15 cellular contexts compared by ENCODE assay signal in the genomic region with DNA sequence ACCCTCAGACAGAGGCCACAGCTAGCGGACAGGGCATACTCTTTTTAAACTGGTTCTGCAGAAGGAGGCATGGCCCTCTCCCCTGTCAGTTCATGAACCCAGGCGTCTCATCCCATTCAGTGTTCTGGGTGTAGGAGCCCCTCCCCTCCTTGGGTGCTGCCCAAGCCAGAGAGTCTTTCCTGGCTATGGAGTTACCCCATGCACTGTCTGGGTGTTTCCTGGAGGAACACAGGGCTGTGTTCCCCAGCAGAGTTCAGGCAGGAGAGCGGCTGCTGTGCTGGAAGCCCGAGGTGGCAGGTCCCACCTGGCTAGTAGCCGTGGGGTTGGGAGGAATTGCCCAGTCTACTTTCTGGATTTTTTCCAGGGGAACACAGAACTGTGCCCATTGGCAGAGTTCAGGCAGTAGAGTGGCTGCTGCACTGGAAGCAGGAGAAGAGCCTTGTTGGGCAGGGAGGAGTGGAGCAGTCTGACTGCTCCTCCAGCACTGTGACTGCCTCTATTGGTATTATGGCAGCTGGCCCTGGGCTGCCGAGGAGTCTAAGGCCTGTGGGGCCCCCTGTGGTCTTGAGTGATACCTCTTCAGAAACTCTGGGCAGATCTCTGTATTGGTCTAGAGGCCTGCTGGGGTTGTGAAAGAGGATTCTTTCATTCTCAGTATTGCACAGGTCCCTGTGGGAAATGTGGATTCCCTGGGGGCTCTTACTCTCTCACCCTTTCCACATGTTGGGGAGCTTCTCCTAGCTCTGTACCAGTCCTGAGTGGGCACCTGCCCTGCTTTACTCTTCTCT.
DNase-seq lines count a peak whose midpoint lies in the region; ATAC-seq, FAIRE-seq and TF ChIP-seq lines count a peak whose summit lies in the region.
"Had no signal": no experiment of that assay in that cellular context is flagged by ENCODE, and none has a peak within 500 bp of the region (broad histone marks: within the 10 kb centered on the region; RNA-seq: fewer than 3 reads in every experiment).

No MANE protein-coding gene starts in this region.

- WGBS in GM12878 (ENCODE audit: insufficient coverage, insufficient replicate concordance, low lambda C conversion rate, missing lambda C conversion rate), result 16% methylated on average over 6 of the region's 6 CpGs

- H4K20me1 ChIP-seq in GM12878 (ENCODE audit: control insufficient read depth, insufficient read depth), result no peaks in the 10 kb centered on the region
- H4K20me1 ChIP-seq: BLaER1 had no signal

- H3K9ac ChIP-seq in GM12878 (ENCODE audit: control insufficient read depth, insufficient read depth, low read length), result no peak overlapping the region
- H3K9ac ChIP-seq: BLaER1 had no signal

- no peaks in the 10 kb centered on the region; the same call in 2 of the 3 replicates for H3K9me3 ChIP-seq in GM12878 (replicated peaks; ENCODE audit: control insufficient read depth, insufficient read depth, low read length)
- H3K9me3 ChIP-seq: BLaER1 had no signal

- SMC1A ChIA-PET in GM12878 (lab: Charles Lee; ENCODE audit: uncharacterized antibody, unreplicated experiment), result interaction anchor here (0.6 to 2.9 kb wide), 25 partner anchors 8 to 474 kb away, joined by 3 to 66 read pairs (median 3); no protein-coding TSS in a partner anchor

- no peak for TF ChIP-seq POLR2A in GM12878 (IDR thresholded peaks at IDR 0.05; ENCODE audit: low read depth, low read length)

- H3K27me3 Mint-ChIP-seq in activated CD4-positive, alpha-beta T cell treated with anti-CD3 and anti-CD28 coated beads, Interleukin-2, amount 10 ng/mL, durations not matched to agents 7 days and 5 days, result no peaks in the 10 kb centered on the region
- H3K27me3 Mint-ChIP-seq: naive thymus-derived CD8-positive, alpha-beta T cell had no signal

- no peaks in the 10 kb centered on the region for H3K36me3 ChIP-seq in GM12878 (ENCODE audit: control insufficient read depth in 2 of 2, insufficient read depth in 2 of 2, low read length in 1 of 2)
- H3K36me3 ChIP-seq: BLaER1 had no signal

- RAD21 ChIA-PET in GM12878 (lab: Charles Lee; ENCODE audit: unreplicated experiment), result interaction anchor here (0.6 to 2.0 kb wide), 17 partner anchors 10 to 631 kb away, joined by 3 to 19 read pairs (median 3); no protein-coding TSS in a partner anchor

- peak overlapping the region; percentile 39 for H3K27ac ChIP-seq in GM12878 (ENCODE audit: control insufficient read depth, insufficient read depth)
- H3K27ac ChIP-seq: BLaER1, VCaP had no signal

- TF ChIP-seq EP300 in GM12878 (IDR thresholded peaks at IDR 0.05; ENCODE audit: borderline replicate concordance in 1 of 2, control insufficient read depth in 1 of 2, low read depth in 2 of 2, low read length in 2 of 2), result 0 out of 4 replicates have a peak, but pooled peaks have one; percentile 12 to 40

- POLR2A ChIA-PET in GM12878 (lab: Charles Lee), result interaction anchor here (1.0 kb wide), 1 partner anchor 12 kb away, joined by 5 read pairs; no protein-coding TSS in a partner anchor
- POLR2A ChIA-PET in activated CD4-positive, alpha-beta T cell treated with anti-CD3 and anti-CD28 coated beads, Interleukin-2, amount 10 ng/mL, durations not matched to agents 7 days and 5 days (lab: Charles Lee), result no interaction called here

- TF ChIP-seq CTCF in GM12874 (IDR thresholded peaks at IDR 0.05; ENCODE audit: insufficient read depth, low read depth, low read length), result peak; percentile 42; the same call in 1 of the 2 replicates
- TF ChIP-seq CTCF in GM12878 (IDR thresholded peaks at IDR 0.05 in 2 of 3, conservative IDR thresholded peaks at IDR 0.05 in 1 of 3; ENCODE audit: control insufficient read depth in 2 of 3, extremely low read depth in 1 of 3, insufficient read depth in 1 of 3, low read depth in 3 of 3, low read length in 3 of 3), result peak in 2 of 3 experiments; percentile 44 to 45; a peak in 3 of 6 replicates

- H3K36me3 Mint-ChIP-seq in activated CD4-positive, alpha-beta T cell treated with anti-CD3 and anti-CD28 coated beads, Interleukin-2, amount 10 ng/mL, durations not matched to agents 7 days and 5 days (ENCODE audit: low read depth), result no peaks in the 10 kb centered on the region
- H3K36me3 Mint-ChIP-seq: naive thymus-derived CD8-positive, alpha-beta T cell had no signal

- in situ Hi-C loops in GM12878 (cut with MboI), result no loop called here

- H3K4me3 Mint-ChIP-seq in activated CD4-positive, alpha-beta T cell treated with anti-CD3 and anti-CD28 coated beads, Interleukin-2, amount 10 ng/mL, durations not matched to agents 7 days and 5 days, result no peak overlapping the region

- DNase-seq in GM12878 (ENCODE audit: low read depth, low spot score) (peak; percentile 48), KG1 (lab: John Stamatoyannopoulos, UW) (no peak), NCI-H2081 (lab: John Stamatoyannopoulos, UW) (no peak), amygdala (lab: John Stamatoyannopoulos, UW) (no peak)
- DNase-seq in activated CD4-positive, alpha-beta T cell treated with anti-CD3 and anti-CD28 coated beads, Interleukin-2, amount 10 ng/mL, durations not matched to agents 7 days and 5 days, result no peak
- DNase-seq: activated gamma-delta T cell treated with Interleukin-2 at 50 U/mL for 16 hours; KBM-7; kidney glomerular epithelial cell; naive thymus-derived CD8-positive, alpha-beta T cell; small intestine had no signal

- H3K4me2 ChIP-seq in GM12878 (ENCODE audit: control insufficient read depth, insufficient read depth), result 0 out of 2 replicates have a peak overlapping the region, but pooled peaks have one; percentile 22
- H3K4me2 ChIP-seq: BLaER1 had no signal

- intact Hi-C loops in GM12878 (cut with micrococcal nuclease; ENCODE audit: unreplicated experiment), result loop anchor here (1.0 to 5.0 kb wide), 4 partner anchors 21 to 200 kb away; no protein-coding TSS in a partner anchor

- no peaks in the 10 kb centered on the region for H3K4me1 Mint-ChIP-seq in activated CD4-positive, alpha-beta T cell treated with anti-CD3 and anti-CD28 coated beads, Interleukin-2, amount 10 ng/mL, durations not matched to agents 7 days and 5 days
- H3K4me1 Mint-ChIP-seq: naive thymus-derived CD8-positive, alpha-beta T cell had no signal

- TF ChIP-seq RAD21 in GM12878 (IDR thresholded peaks at IDR 0.05; ENCODE audit: insufficient read depth, low read depth, low read length), result peak; percentile 58

- no peaks in the 10 kb centered on the region for H3K27me3 ChIP-seq in GM12878 (replicated peaks in 1 of 2; ENCODE audit: control insufficient read depth in 2 of 2, insufficient read depth in 2 of 2, low read length in 1 of 2)
- H3K27me3 ChIP-seq: BLaER1 had no signal

- no peaks in the 10 kb centered on the region for H3K79me2 ChIP-seq in GM12878 (ENCODE audit: control insufficient read depth, insufficient read depth, low read length)

- H3K27ac Mint-ChIP-seq in activated CD4-positive, alpha-beta T cell treated with anti-CD3 and anti-CD28 coated beads, Interleukin-2, amount 10 ng/mL, durations not matched to agents 7 days and 5 days, result no peak overlapping the region
- H3K27ac Mint-ChIP-seq: naive thymus-derived CD8-positive, alpha-beta T cell had no signal

- peak overlapping the region; percentile 28 for H2AFZ ChIP-seq in GM12878 (ENCODE audit: control insufficient read depth, low read depth, low read length)

- no TSS peak for BruUV-seq in GM12878 (replicated peaks; lab: Mats Ljungman, UMichigan)

- CTCF ChIA-PET in GM12878 (lab: Yijun Ruan, JAX), result interaction anchor here (0.6 to 3.1 kb wide), 11 partner anchors 13 to 600 kb away, joined by 3 to 26 read pairs (median 3); no protein-coding TSS in a partner anchor
- CTCF ChIA-PET in activated CD4-positive, alpha-beta T cell treated with anti-CD3 and anti-CD28 coated beads, Interleukin-2, amount 10 ng/mL, durations not matched to agents 7 days and 5 days (lab: Charles Lee), result no interaction called here

- no peaks in the 10 kb centered on the region for H3K9me3 Mint-ChIP-seq in activated CD4-positive, alpha-beta T cell treated with anti-CD3 and anti-CD28 coated beads, Interleukin-2, amount 10 ng/mL, durations not matched to agents 7 days and 5 days

- H3K4me1 ChIP-seq in GM12878 (ENCODE audit: control insufficient read depth, insufficient read depth, low read length), result peaks cover 4% of the 10 kb centered on the region
- H3K4me1 ChIP-seq: BLaER1 had no signal

- FAIRE-seq in GM12878 (lab: Jason Lieb, UNC), result no peak
- FAIRE-seq: small intestine had no signal

- ATAC-seq in GM19463 (IDR thresholded peaks at IDR 0.05; ENCODE audit: unreplicated experiment) (peak; percentile 93), HG03045 (IDR thresholded peaks at IDR 0.05; ENCODE audit: unreplicated experiment) (peak; percentile 73), GM12878 (peak; percentile 99)
- ATAC-seq: naive thymus-derived CD8-positive, alpha-beta T cell had no signal

- H3K4me3 ChIP-seq in GM12878, result no peak overlapping the region
- H3K4me3 ChIP-seq: BLaER1 had no signal

TF ChIP-seq in GM12878, 131 proteins besides CTCF, POLR2A, EP300 and RAD21 (continues in another document):
- TF ChIP-seq, protein P1, sequence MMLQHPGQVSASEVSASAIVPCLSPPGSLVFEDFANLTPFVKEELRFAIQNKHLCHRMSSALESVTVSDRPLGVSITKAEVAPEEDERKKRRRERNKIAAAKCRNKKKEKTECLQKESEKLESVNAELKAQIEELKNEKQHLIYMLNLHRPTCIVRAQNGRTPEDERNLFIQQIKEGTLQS (IDR thresholded peaks at IDR 0.05; ENCODE audit: borderline replicate concordance, extremely low read depth, low read depth, low read length), result no peak
